ENCODE assay signal across 10 cellular contexts in genomic region chr12:43988838-43989560, GRCh38.
DNase-seq lines count a peak whose midpoint lies in the region; ATAC-seq and TF ChIP-seq lines count a peak whose summit lies in the region.
"Had no signal": no experiment of that assay in that cellular context is flagged by ENCODE, and none has a peak within 500 bp of the region (broad histone marks: within the 10 kb centered on the region; RNA-seq: fewer than 3 reads in every experiment).

No MANE protein-coding gene starts in this region.

- no peaks in the 10 kb centered on the region for H3K36me3 ChIP-seq in ovary
- H3K36me3 ChIP-seq: adrenal gland had no signal

- WGBS in ovary, 3 donors, result 51 to 60% (median 54%) methylated on average over 5 of the region's 5 CpGs

- intact Hi-C loops in ovary (cut with DNase I), result loop anchor here in 1 of 4 donors (5.0 kb wide), 1 partner anchor 1423 kb away; no protein-coding TSS in a partner anchor
- intact Hi-C loops in activated T-helper 2 cell treated with anti-CD3 and anti-CD28 coated beads, Interferon-gamma antibody, Interleukin-2, Interleukin-4, amounts not matched to agents 10 μg/mL and 5 μg/mL and 100 μg/mL, durations not matched to agents 14 hours and 24 hours and 36 hours (cut with micrococcal nuclease), result no loop called here

- H3K9me3 ChIP-seq in ovary, result no peaks in the 10 kb centered on the region
- H3K9me3 ChIP-seq: adrenal gland had no signal

- no peak for TF ChIP-seq EP300 in ovary (IDR thresholded peaks at IDR 0.05)

- no peak overlapping the region for H3K27ac ChIP-seq in ovary
- H3K27ac ChIP-seq: adrenal gland, parathyroid adenoma had no signal

- H3K4me3 Mint-ChIP-seq in activated T-helper 2 cell treated with anti-CD3 and anti-CD28 coated beads, Interferon-gamma antibody, Interleukin-2, Interleukin-4, amounts not matched to agents 10 μg/mL and 5 μg/mL and 100 μg/mL, durations not matched to agents 14 hours and 24 hours and 36 hours (ENCODE audit: low read depth), result no peak overlapping the region

- peak; percentile 8 for DNase-seq in fibroblast of the aortic adventitia (ENCODE audit: low read depth)
- no peak for DNase-seq in ovary
- DNase-seq in nucleus accumbens (lab: John Stamatoyannopoulos, UW), result no peak
- DNase-seq in activated T-helper 2 cell treated with anti-CD3 and anti-CD28 coated beads, Interferon-gamma antibody, Interleukin-2, Interleukin-4, amounts not matched to agents 10 μg/mL and 5 μg/mL and 100 μg/mL, durations not matched to agents 14 hours and 24 hours and 36 hours (ENCODE audit: low spot score), result no peak
- no peak for DNase-seq in NCI-H187 (lab: John Stamatoyannopoulos, UW)
- DNase-seq: adrenal gland had no signal

- peaks cover 6% of the 10 kb centered on the region for H3K4me1 Mint-ChIP-seq in activated T-helper 2 cell treated with anti-CD3 and anti-CD28 coated beads, Interferon-gamma antibody, Interleukin-2, Interleukin-4, amounts not matched to agents 10 μg/mL and 5 μg/mL and 100 μg/mL, durations not matched to agents 14 hours and 24 hours and 36 hours (ENCODE audit: low read depth)

- H3K4me3 ChIP-seq in fibroblast of the aortic adventitia (ENCODE audit: low read depth, low read length) (no peak overlapping the region), ovary (no peak overlapping the region)
- H3K4me3 ChIP-seq: adrenal gland had no signal

- no peak overlapping the region for H3K27ac Mint-ChIP-seq in activated T-helper 2 cell treated with anti-CD3 and anti-CD28 coated beads, Interferon-gamma antibody, Interleukin-2, Interleukin-4, amounts not matched to agents 10 μg/mL and 5 μg/mL and 100 μg/mL, durations not matched to agents 14 hours and 24 hours and 36 hours

- no peak for TF ChIP-seq CTCF in fibroblast of the aortic adventitia (IDR thresholded peaks at IDR 0.05; ENCODE audit: insufficient read depth, low read length)
- no peak for TF ChIP-seq CTCF in ovary (IDR thresholded peaks at IDR 0.05)

- no peaks in the 10 kb centered on the region for H3K4me1 ChIP-seq in ovary (ENCODE audit: insufficient read depth)
- H3K4me1 ChIP-seq: parathyroid adenoma had no signal

- no peak for TF ChIP-seq POLR2A in ovary (IDR thresholded peaks at IDR 0.05)

- no peaks in the 10 kb centered on the region for H3K36me3 Mint-ChIP-seq in activated T-helper 2 cell treated with anti-CD3 and anti-CD28 coated beads, Interferon-gamma antibody, Interleukin-2, Interleukin-4, amounts not matched to agents 10 μg/mL and 5 μg/mL and 100 μg/mL, durations not matched to agents 14 hours and 24 hours and 36 hours (ENCODE audit: low read depth)

- no peaks in the 10 kb centered on the region for H3K27me3 Mint-ChIP-seq in activated T-helper 2 cell treated with anti-CD3 and anti-CD28 coated beads, Interferon-gamma antibody, Interleukin-2, Interleukin-4, amounts not matched to agents 10 μg/mL and 5 μg/mL and 100 μg/mL, durations not matched to agents 14 hours and 24 hours and 36 hours (ENCODE audit: low read depth)

- no peaks in the 10 kb centered on the region for H3K9me3 Mint-ChIP-seq in activated T-helper 2 cell treated with anti-CD3 and anti-CD28 coated beads, Interferon-gamma antibody, Interleukin-2, Interleukin-4, amounts not matched to agents 10 μg/mL and 5 μg/mL and 100 μg/mL, durations not matched to agents 14 hours and 24 hours and 36 hours

- ATAC-seq in GM18873 (IDR thresholded peaks at IDR 0.05; ENCODE audit: low FRiP score, unreplicated experiment) (peak; percentile 97), GM21737 (IDR thresholded peaks at IDR 0.05; ENCODE audit: unreplicated experiment) (peak; percentile 97), HG03439 (IDR thresholded peaks at IDR 0.05; ENCODE audit: unreplicated experiment) (peak; percentile 97)

- no peaks in the 10 kb centered on the region for H3K27me3 ChIP-seq in ovary
- H3K27me3 ChIP-seq: adrenal gland had no signal
